In genomic region chr11:30377347-30377746, GRCh38 we compare ENCODE assay signal across 19 cellular contexts. TPM values are rescaled to one million over a fixed set of nuclear protein-coding genes. Genes with fewer than 3 reads are reported as not detected.
A peak's percentile ranks its signal among the peaks of the same experiment; 100 is the strongest.
DNase-seq lines count a peak whose midpoint lies in the region; ATAC-seq, FAIRE-seq and TF ChIP-seq lines count a peak whose summit lies in the region.
"Had no signal": no experiment of that assay in that cellular context is flagged by ENCODE, and none has a peak within 500 bp of the region (broad histone marks: within the 10 kb centered on the region; RNA-seq: fewer than 3 reads in every experiment).

No MANE protein-coding gene starts in this region.

- H3K27me3 ChIP-seq in keratinocyte (ENCODE audit: control insufficient read depth, extremely low read depth, insufficient read depth, low read length): no peaks in the 10 kb centered on the region
- H3K27me3 ChIP-seq in MG63: no peaks in the 10 kb centered on the region
- no peaks in the 10 kb centered on the region for H3K27me3 ChIP-seq in right cardiac atrium (ENCODE audit: control insufficient read depth, insufficient read depth)

- H3K4me1 Mint-ChIP-seq in activated naive CD4-positive, alpha-beta T cell treated with anti-CD3 and anti-CD28 coated beads, Interleukin-2, amount 10 ng/mL, durations not matched to agents 7 days and 5 days: no peaks in the 10 kb centered on the region
- H3K4me1 Mint-ChIP-seq: CD14-positive monocyte, IgD-negative memory B cell had no signal

- H3K27ac ChIP-seq in keratinocyte (ENCODE audit: control insufficient read depth, insufficient read depth, low read length) (no peak overlapping the region), right cardiac atrium (ENCODE audit: low read length) (no peak overlapping the region)
- H3K27ac ChIP-seq: A549 had no signal

- H3K4me3 ChIP-seq in epithelial cell of esophagus (ENCODE audit: low read length) (no peak overlapping the region), keratinocyte (ENCODE audit: control insufficient read depth in 2 of 3, extremely low read depth in 1 of 3, insufficient read depth in 2 of 3, low read depth in 1 of 3, low read length in 3 of 3) (no peak overlapping the region), MG63 (no peak overlapping the region), right cardiac atrium (ENCODE audit: low read length) (no peak overlapping the region)
- H3K4me3 ChIP-seq: A549 had no signal

- WGBS in right cardiac atrium: 90% methylated on average over 2 of the region's 2 CpGs

- H3K4me3 Mint-ChIP-seq in activated naive CD4-positive, alpha-beta T cell treated with anti-CD3 and anti-CD28 coated beads, Interleukin-2, amount 10 ng/mL, durations not matched to agents 7 days and 5 days: no peak overlapping the region
- H3K4me3 Mint-ChIP-seq: CD14-positive monocyte; CD8-positive, alpha-beta T cell; H9; IgD-negative memory B cell had no signal

- H3K9me1 ChIP-seq in keratinocyte (ENCODE audit: control insufficient read depth, extremely low read depth, insufficient read depth, low read length): no peaks in the 10 kb centered on the region

- no peaks in the 10 kb centered on the region for H4K20me1 ChIP-seq in keratinocyte (ENCODE audit: control insufficient read depth, extremely low read depth, insufficient read depth, low read length)

- H3K4me2 ChIP-seq in keratinocyte (ENCODE audit: control insufficient read depth, extremely low read depth, insufficient read depth, low read depth, low read length): peak overlapping the region; percentile 47
- H3K4me2 ChIP-seq: A549 had no signal

- CTCF ChIA-PET in activated naive CD4-positive, alpha-beta T cell treated with anti-CD3 and anti-CD28 coated beads, Interleukin-2, amount 10 ng/mL, durations not matched to agents 7 days and 5 days (lab: Charles Lee): no interaction called here

- H3K79me2 ChIP-seq in keratinocyte (ENCODE audit: control insufficient read depth, insufficient read depth, low read length): no peaks in the 10 kb centered on the region

- H3K4me1 ChIP-seq in keratinocyte (ENCODE audit: control insufficient read depth, extremely low read depth, insufficient read depth, low read length) (peaks cover 6% of the 10 kb centered on the region), right cardiac atrium (ENCODE audit: control insufficient read depth, insufficient read depth, low read length) (no peaks in the 10 kb centered on the region)
- H3K4me1 ChIP-seq: A549 had no signal

- DNase-seq in LHCN-M2 (ENCODE audit: low read depth) (peak; percentile 16), epithelial cell of esophagus (ENCODE audit: low read depth) (peak; percentile 60), keratinocyte (ENCODE audit: low read depth, low spot score) (peak; percentile 13), MG63 (no peak), right cardiac atrium (no peak)
- no peak for DNase-seq in activated naive CD4-positive, alpha-beta T cell treated with anti-CD3 and anti-CD28 coated beads, Interleukin-2, amount 10 ng/mL, durations not matched to agents 7 days and 5 days
- no peak for DNase-seq in stimulated activated CD4-positive, alpha-beta T cell treated with anti-CD3 and anti-CD28 coated beads, Interleukin-12 subunit alpha, Interleukin-12 subunit beta, amount 100 ng/mL, for 4 hours
- DNase-seq: CD8-positive, alpha-beta T cell; COR-L47; DMS153; DND-41; GF-D8; GOT3; H9 had no signal

- no peaks in the 10 kb centered on the region for H3K36me3 ChIP-seq in keratinocyte (ENCODE audit: control insufficient read depth in 2 of 2, extremely low read depth in 1 of 2, insufficient read depth in 2 of 2, low read length in 2 of 2)
- H3K36me3 ChIP-seq in MG63: no peaks in the 10 kb centered on the region

- no peak overlapping the region for H3K27ac Mint-ChIP-seq in activated naive CD4-positive, alpha-beta T cell treated with anti-CD3 and anti-CD28 coated beads, Interleukin-2, amount 10 ng/mL, durations not matched to agents 7 days and 5 days
- H3K27ac Mint-ChIP-seq: CD14-positive monocyte; CD8-positive, alpha-beta T cell; H9; IgD-negative memory B cell had no signal

- dilution Hi-C loops in keratinocyte (cut with MboI; ENCODE audit: extremely low pct_ligation_motif_present, low sequenced_read_pairs): no loop called here

- no peaks in the 10 kb centered on the region for H3K36me3 Mint-ChIP-seq in activated naive CD4-positive, alpha-beta T cell treated with anti-CD3 and anti-CD28 coated beads, Interleukin-2, amount 10 ng/mL, durations not matched to agents 7 days and 5 days
- H3K36me3 Mint-ChIP-seq: CD14-positive monocyte; CD8-positive, alpha-beta T cell; IgD-negative memory B cell had no signal

- H3K9me3 ChIP-seq in keratinocyte (ENCODE audit: control insufficient read depth, low read depth, low read length): no peaks in the 10 kb centered on the region
- no peaks in the 10 kb centered on the region for H3K9me3 ChIP-seq in MG63
- H3K9me3 ChIP-seq in right cardiac atrium (ENCODE audit: control insufficient read depth, low read length): no peaks in the 10 kb centered on the region
- H3K9me3 ChIP-seq: A549 had no signal

- TF ChIP-seq CTCF in epithelial cell of esophagus (IDR thresholded peaks at IDR 0.05; ENCODE audit: insufficient read depth, low read depth, low read length, missing control alignments) (no peak), keratinocyte (optimal IDR thresholded peaks at IDR 0.05 in 1 of 3, IDR thresholded peaks at IDR 0.05 in 1 of 3, conservative IDR thresholded peaks at IDR 0.05 in 1 of 3; ENCODE audit: extremely low read depth in 1 of 3, insufficient read depth in 2 of 3, low read length in 3 of 3) (no peak)

- no peaks in the 10 kb centered on the region for H3K9me3 Mint-ChIP-seq in activated naive CD4-positive, alpha-beta T cell treated with anti-CD3 and anti-CD28 coated beads, Interleukin-2, amount 10 ng/mL, durations not matched to agents 7 days and 5 days
- H3K9me3 Mint-ChIP-seq: CD14-positive monocyte; CD8-positive, alpha-beta T cell; H9; IgD-negative memory B cell had no signal

- FAIRE-seq in keratinocyte (lab: Jason Lieb, UNC): no peak
- FAIRE-seq: A549, D721Med, GM19239 had no signal

- H3K9ac ChIP-seq in keratinocyte (ENCODE audit: control insufficient read depth, extremely low read depth, insufficient read depth, low read length): no peak overlapping the region

- intact Hi-C loops in right cardiac atrium (cut with DNase I): no loop called here

- no peaks in the 10 kb centered on the region for H3K27me3 Mint-ChIP-seq in activated naive CD4-positive, alpha-beta T cell treated with anti-CD3 and anti-CD28 coated beads, Interleukin-2, amount 10 ng/mL, durations not matched to agents 7 days and 5 days

- ATAC-seq in right cardiac atrium: no peak
- ATAC-seq: A549; CD8-positive, alpha-beta T cell had no signal

- H2AFZ ChIP-seq in keratinocyte (ENCODE audit: control insufficient read depth, low read length): no peak overlapping the region

RNA-seq across cellular contexts. Expression of gene ARL14EP, which starts 54.4 kb away (rescaled TPM):
- total RNA-seq in LHCN-M2 (2014; rRNA removed): 23.7 and 26.3 TPM in 2 replicates
- 19.9 TPM for polyA plus RNA-seq in LHCN-M2 (2012)
- polyA plus RNA-seq in keratinocyte: 13.4 to 32.6 TPM (median 24.2 TPM) in 3 replicates
- polyA plus RNA-seq in keratinocyte (2011; ENCODE audit: low read depth): 11.1 TPM
- 13.4 and 36.8 TPM in 2 replicates for polyA plus RNA-seq in keratinocyte (2011; cell fraction: cytosol; rRNA removed)
- polyA plus RNA-seq in keratinocyte (2011; cell fraction: nucleus; rRNA removed): 19.6 and 26.7 TPM in 2 replicates
- polyA plus RNA-seq in keratinocyte (2012; ENCODE audit: low replicate concordance): 14.7 and 16.7 TPM in 2 replicates
- 4.0 to 23.4 TPM (median 6.1 TPM) in 3 replicates for polyA minus RNA-seq in keratinocyte
- 8.1 TPM for polyA minus RNA-seq in keratinocyte (2011; cell fraction: cytosol; rRNA and poly(A)+ RNA removed)
- 7.5 and 16.0 TPM in 2 replicates for polyA minus RNA-seq in keratinocyte (2011; cell fraction: nucleus; rRNA and poly(A)+ RNA removed)
- 10.7 and 20.3 TPM in 2 replicates for total RNA-seq in MG63 (2014; rRNA removed; shearing (Covaris generic); ENCODE audit: low replicate concordance)
- 10 to 100 TPM; 29.2 to 34.5 (median 31.3) TPM for total RNA-seq in right cardiac atrium
- 16.5 TPM for polyA plus RNA-seq in right cardiac atrium

Comparison
In these comparisons a context has a peak if more than half of its experiments do, and no peak if none do; other contexts are left out.
1. DNase-seq: peak in LHCN-M2 (single experiment), epithelial cell of esophagus (single experiment) and keratinocyte (single experiment); none in MG63 (single experiment), right cardiac atrium (0 of 3), activated naive CD4-positive, alpha-beta T cell treated with anti-CD3 and anti-CD28 coated beads, Interleukin-2, amount 10 ng/mL, durations not matched to agents 7 days and 5 days (single experiment) and stimulated activated CD4-positive, alpha-beta T cell treated with anti-CD3 and anti-CD28 coated beads, Interleukin-12 subunit alpha, Interleukin-12 subunit beta, amount 100 ng/mL, for 4 hours (single experiment).